In genomic region chr18:79980585-79980984, GRCh38 we compare ENCODE assay signal across 24 cellular contexts. TPM values are rescaled to one million over a fixed set of nuclear protein-coding genes. Genes with fewer than 3 reads are reported as not detected.
"Had no signal": no experiment of that assay in that cellular context is flagged by ENCODE, and none has a peak within 500 bp of the region (broad histone marks: within the 10 kb centered on the region; RNA-seq: fewer than 3 reads in every experiment).

No MANE protein-coding gene starts in this region.

- ATAC-seq: activated CD8-positive, alpha-beta T cell treated with anti-CD3 and anti-CD28 coated beads for 36 hours; activated T-cell treated with anti-CD3 and anti-CD28 coated beads, Interleukin-2, amount 50 U/mL, for 4 hours; gastroesophageal sphincter; heart left ventricle; left lobe of liver; psoas muscle; right cardiac atrium had no signal

- H3K27ac Mint-ChIP-seq: activated naive CD4-positive, alpha-beta T cell treated with anti-CD3 and anti-CD28 coated beads, Interleukin-2, amount 10 ng/mL, durations not matched to agents 7 days and 5 days had no signal

- H3K4me3 ChIP-seq: adrenal gland, breast epithelium, coronary artery, gastroesophageal sphincter, heart left ventricle, psoas muscle, skin epidermis, tibial nerve, uterus had no signal

- H3K4me3 Mint-ChIP-seq: activated CD8-positive, alpha-beta T cell treated with anti-CD3 and anti-CD28 coated beads for 36 hours; activated naive CD4-positive, alpha-beta T cell treated with anti-CD3 and anti-CD28 coated beads, Interleukin-2, amount 10 ng/mL, durations not matched to agents 7 days and 5 days; activated T-cell treated with anti-CD3 and anti-CD28 coated beads, Interleukin-2, amount 50 U/mL, for 4 hours; neural crest cell; stimulated activated naive CD8-positive, alpha-beta T cell treated with anti-CD3 and anti-CD28 coated beads, Interleukin-15, Interleukin-2, amounts not matched to agents 100 ng/mL and 50 ng/mL, for 24 hours had no signal

- DNase-seq: activated CD4-positive, alpha-beta T cell treated with anti-CD3 and anti-CD28 coated beads for 48 hours; activated CD8-positive, alpha-beta memory T cell treated with anti-CD3 and anti-CD28 coated beads, Interleukin-2, amount 50 U/mL, for 4 hours; activated CD8-positive, alpha-beta T cell treated with anti-CD3 and anti-CD28 coated beads for 36 hours; activated naive CD4-positive, alpha-beta T cell treated with anti-CD3 and anti-CD28 coated beads, Interleukin-2, amount 10 ng/mL, durations not matched to agents 7 days and 5 days; activated T-cell treated with anti-CD3 and anti-CD28 coated beads, Interleukin-2, amount 50 U/mL, for 4 hours; adrenal gland; heart left ventricle; kidney; mammary epithelial cell; psoas muscle; right cardiac atrium; SW 1271; T-helper 2 cell; uterus; WERI-Rb-1 had no signal

- H3K27me3 Mint-ChIP-seq: activated CD8-positive, alpha-beta T cell treated with anti-CD3 and anti-CD28 coated beads for 36 hours; activated naive CD4-positive, alpha-beta T cell treated with anti-CD3 and anti-CD28 coated beads, Interleukin-2, amount 10 ng/mL, durations not matched to agents 7 days and 5 days; stimulated activated naive CD8-positive, alpha-beta T cell treated with anti-CD3 and anti-CD28 coated beads, Interleukin-15, Interleukin-2, amounts not matched to agents 100 ng/mL and 50 ng/mL, for 24 hours had no signal

- H3K9me3 Mint-ChIP-seq: activated CD8-positive, alpha-beta T cell treated with anti-CD3 and anti-CD28 coated beads for 36 hours; activated naive CD4-positive, alpha-beta T cell treated with anti-CD3 and anti-CD28 coated beads, Interleukin-2, amount 10 ng/mL, durations not matched to agents 7 days and 5 days; activated T-cell treated with anti-CD3 and anti-CD28 coated beads, Interleukin-2, amount 50 U/mL, for 4 hours; neural crest cell; stimulated activated naive CD8-positive, alpha-beta T cell treated with anti-CD3 and anti-CD28 coated beads, Interleukin-15, Interleukin-2, amounts not matched to agents 100 ng/mL and 50 ng/mL, for 24 hours had no signal

RNA-seq across cellular contexts. Expression of gene HSBP1L1, which starts 16.1 kb away (rescaled TPM):
- total RNA-seq: myocyte had no signal
